8 cellular contexts compared by ENCODE assay signal in genomic region chr10:35640951-35641429, GRCh38. TPM values are rescaled to one million over a fixed set of nuclear protein-coding genes. Genes with fewer than 3 reads are reported as not detected.
A peak's percentile ranks its signal among the peaks of the same experiment; 100 is the strongest.
DNase-seq lines count a peak whose midpoint lies in the region; ATAC-seq and TF ChIP-seq lines count a peak whose summit lies in the region.

No MANE protein-coding gene starts in this region.

- H3K4me3 ChIP-seq in epithelial cell of proximal tubule (ENCODE audit: low read depth, low read length): peak overlapping the region; percentile 68

- peak; percentile 36 to 39 for ATAC-seq in activated CD4-positive, CD25-positive, alpha-beta regulatory T cell treated with anti-CD3 and anti-CD28 coated beads, Interleukin-2, amount 50 U/mL, for 24 hours
- peak; percentile 23 for ATAC-seq in HG02571 (IDR thresholded peaks at IDR 0.05; ENCODE audit: unreplicated experiment)

- TF ChIP-seq CTCF in epithelial cell of proximal tubule (conservative IDR thresholded peaks at IDR 0.05; ENCODE audit: low read depth, low read length): no peak

- DNase-seq in activated CD4-positive, CD25-positive, alpha-beta regulatory T cell (lab: John Stamatoyannopoulos, UW): no peak
- DNase-seq in NCI-H146 (lab: John Stamatoyannopoulos, UW) (peak; percentile 77), epithelial cell of proximal tubule (ENCODE audit: low read depth) (no peak), mucosa of gallbladder (ENCODE audit: low spot score) (peak; percentile 61), superior temporal gyrus (ENCODE audit: extremely low spot score) (peak; percentile 37)
- DNase-seq in activated CD8-positive, alpha-beta memory T cell treated with anti-CD3 and anti-CD28 coated beads for 24 hours: peak; percentile 78

RNA-seq across cellular contexts. Expression of gene FZD8, which starts 1.1 kb away (rescaled TPM):
- total RNA-seq in epithelial cell of proximal tubule: 8.2 and 13.4 TPM in 2 replicates
- 9.4 TPM for total RNA-seq in mucosa of gallbladder

RNA-seq across cellular contexts. Expression of gene GJD4, which starts 35.8 kb away (rescaled TPM):
- total RNA-seq in epithelial cell of proximal tubule (not detected in 2 replicates), mucosa of gallbladder (not detected)

Comparison
In these comparisons a context has a peak if more than half of its experiments do, and no peak if none do; other contexts are left out.
1. DNase-seq: peak in NCI-H146 (single experiment), activated CD8-positive, alpha-beta memory T cell treated with anti-CD3 and anti-CD28 coated beads for 24 hours (single experiment), mucosa of gallbladder (single experiment) and superior temporal gyrus (single experiment); none in activated CD4-positive, CD25-positive, alpha-beta regulatory T cell (0 of 4) and epithelial cell of proximal tubule (single experiment).